Comparison of ENCODE assay signal across 20 cellular contexts in genomic region chr20:20518263-20518662, GRCh38.
DNase-seq lines count a peak whose midpoint lies in the region; ATAC-seq, FAIRE-seq and TF ChIP-seq lines count a peak whose summit lies in the region.
"Had no signal": no experiment of that assay in that cellular context is flagged by ENCODE, and none has a peak within 500 bp of the region (broad histone marks: within the 10 kb centered on the region; RNA-seq: fewer than 3 reads in every experiment).

No MANE protein-coding gene starts in this region.

- peak; percentile 71 for ATAC-seq in GM19463 (IDR thresholded peaks at IDR 0.05; ENCODE audit: unreplicated experiment)
- ATAC-seq in HG02885 (IDR thresholded peaks at IDR 0.05; ENCODE audit: poor library complexity, unreplicated experiment): peak; percentile 86
- ATAC-seq: K562 had no signal

- in situ Hi-C loops in GM13977 (cut with MboI; ENCODE audit: low pct_unique_long_range_greater_than_20kb, low sequenced_read_pairs, unreplicated experiment): no loop called here

- 75 to 83% (median 77%) methylated on average over 8 of the region's 8 CpGs for WGBS in small intestine, 3 donors

- intact Hi-C loops in breast epithelium (cut with DNase I; ENCODE audit: low total_unique reads): loop anchor here (5.0 kb wide), 1 partner anchor 314 kb away; no protein-coding TSS in a partner anchor

- H3K27ac ChIP-seq in VCaP (peak overlapping the region; percentile 63), breast epithelium (no peak overlapping the region), small intestine (ENCODE audit: low read depth in 1 of 2, low read length in 1 of 2) (no peak overlapping the region)
- H3K27ac ChIP-seq: BLaER1 treated with 17β-estradiol and CSF1 and Interleukin-3, amounts not matched to agents 10 nM and 100 nM; HL-60; RWPE1; SJCRH30 had no signal

- no peak overlapping the region for H3K4me3 ChIP-seq in breast epithelium
- no peak overlapping the region for H3K4me3 ChIP-seq in small intestine (ENCODE audit: low read depth in 1 of 2, low read length in 2 of 2)
- H3K4me3 ChIP-seq: BLaER1 treated with 17β-estradiol and CSF1 and Interleukin-3, amounts not matched to agents 10 nM and 100 nM; K562; SJCRH30 had no signal

- H3K9me3 ChIP-seq in breast epithelium (peaks cover 0 to 13% of the 10 kb centered on the region in 2 donors), small intestine (ENCODE audit: control insufficient read depth, low read depth) (no peaks in the 10 kb centered on the region)

- no peak for TF ChIP-seq POLR2A in breast epithelium (IDR thresholded peaks at IDR 0.05)

- TF ChIP-seq CTCF in GM13977 (IDR thresholded peaks at IDR 0.05; ENCODE audit: extremely low read depth, insufficient read depth, missing control alignments): no peak
- TF ChIP-seq CTCF in VCaP (conservative IDR thresholded peaks at IDR 0.05): no peak
- TF ChIP-seq CTCF in breast epithelium (IDR thresholded peaks at IDR 0.05): no peak
- no peak for TF ChIP-seq CTCF in D721Med (IDR thresholded peaks at IDR 0.05; ENCODE audit: insufficient read depth, missing control alignments)

- H3K27me3 ChIP-seq in breast epithelium: no peaks in the 10 kb centered on the region
- H3K27me3 ChIP-seq in small intestine (ENCODE audit: control insufficient read depth in 2 of 2, insufficient read depth in 2 of 2, low read length in 2 of 2): no peaks in the 10 kb centered on the region
- H3K27me3 ChIP-seq: BLaER1 treated with 17β-estradiol and CSF1 and Interleukin-3, amounts not matched to agents 10 nM and 100 nM; SJCRH30 had no signal

- H3K36me3 ChIP-seq in breast epithelium: no peaks in the 10 kb centered on the region
- peaks cover 0 to 11% of the 10 kb centered on the region in 2 donors for H3K36me3 ChIP-seq in small intestine (ENCODE audit: control insufficient read depth in 2 of 2, insufficient read depth in 2 of 2, low read length in 2 of 2)
- H3K36me3 ChIP-seq: SJCRH30 had no signal

- peak; percentile 17 for DNase-seq in GM13977 (ENCODE audit: low spot score)
- no peak for DNase-seq in breast epithelium (ENCODE audit: low spot score in 2 of 2)
- DNase-seq in D721Med (ENCODE audit: insufficient read length, low spot score): no peak
- no peak for DNase-seq in small intestine
- no peak for DNase-seq in stimulated activated naive CD4-positive, alpha-beta T cell (lab: John Stamatoyannopoulos, UW)
- DNase-seq: DMS153, H7, NCI-H146, NCI-H2081 treated with DMSO at 0.1 percent for 48 hours, NCI-H2227 treated with DMSO at 0.1 percent for 48 hours, NCI-H524 treated with DMSO at 0.1 percent for 48 hours, SJCRH30 had no signal

- H3K4me1 ChIP-seq in breast epithelium (no peaks in the 10 kb centered on the region), small intestine (ENCODE audit: control insufficient read depth in 2 of 2, insufficient read depth in 1 of 2, low read depth in 1 of 2, low read length in 1 of 2) (peaks cover 2 to 4% of the 10 kb centered on the region in 2 donors)
- H3K4me1 ChIP-seq: BLaER1 treated with 17β-estradiol and CSF1 and Interleukin-3, amounts not matched to agents 10 nM and 100 nM; SJCRH30 had no signal

- FAIRE-seq in D721Med (lab: Jason Lieb, UNC) (no peak), small intestine (lab: Jason Lieb, UNC) (no peak)
- FAIRE-seq: GM12891, K562 had no signal
